In genomic region chr19:16324384-16325160, GRCh38 we compare ENCODE assay signal across 8 cellular contexts. TPM values are rescaled to one million over a fixed set of nuclear protein-coding genes. Genes with fewer than 3 reads are reported as not detected.
DNase-seq lines count a peak whose midpoint lies in the region; ATAC-seq, FAIRE-seq and TF ChIP-seq lines count a peak whose summit lies in the region.

KLF2 (plus strand) TSS chr19:16324826; CDS start chr19:16324924, 98 bp downstream.

- TF ChIP-seq POLR2A in H1 (IDR thresholded peaks at IDR 0.05; ENCODE audit: control extremely low read depth in 1 of 2, low read depth in 2 of 2, low read length in 2 of 2): 0 out of 3 replicates have a peak, but pooled peaks of 1 of the 2 experiments have one; percentile 20

- no peak for FAIRE-seq in H1 (lab: Jason Lieb, UNC)

- peaks cover 0 to 6% of the 10 kb centered on the region in 2 experiments for H4K20me1 ChIP-seq in H1 (replicated peaks in 1 of 2; ENCODE audit: control insufficient read depth in 1 of 2, insufficient read depth in 2 of 2, low read length in 2 of 2)

- TF ChIP-seq EP300 in H1 (IDR thresholded peaks at IDR 0.05; ENCODE audit: borderline replicate concordance in 1 of 2, low read depth in 2 of 2, low read length in 2 of 2): 0 out of 3 replicates have a peak, but pooled peaks of 1 of the 2 experiments have one; percentile 11

- peak within 1 kb of the TSS; percentile 85 for H4K8ac ChIP-seq in H1 (ENCODE audit: extremely low read depth, insufficient read depth, low read length)

- H3K4me3 ChIP-seq in H1 (ENCODE audit: extremely low read depth in 1 of 4, insufficient read depth in 2 of 4, low read depth in 3 of 4, low read length in 4 of 4): peak within 1 kb of the TSS; percentile 46 to 71 (median 65)
- H3K4me3 ChIP-seq in mesodermal cell (ENCODE audit: extremely low read depth, insufficient read depth, low read length, poor library complexity, severe bottlenecking): peak within 1 kb of the TSS; percentile 46

- no peak within 1 kb of the TSS for H2BK15ac ChIP-seq in H1 (ENCODE audit: low read length)

- peaks cover 32 to 71% (median 62%) of the 10 kb centered on the region in 4 experiments for H3K27me3 ChIP-seq in H1 (replicated peaks in 1 of 4; ENCODE audit: control insufficient read depth in 3 of 4, extremely low read depth in 1 of 4, insufficient read depth in 3 of 4, low read length in 3 of 4)

- H4K91ac ChIP-seq in H1 (replicated peaks; ENCODE audit: insufficient read length, low read length): no peak within 1 kb of the TSS

- no peak for TF ChIP-seq CTCF in H1 (IDR thresholded peaks at IDR 0.05; ENCODE audit: control extremely low read depth in 1 of 3, insufficient read depth in 1 of 3, low read depth in 1 of 3, low read length in 3 of 3)

- no peak within 1 kb of the TSS for H3K27ac ChIP-seq in H1 (ENCODE audit: low read depth, low read length)
- peak within 1 kb of the TSS; percentile 72 for H3K27ac ChIP-seq in mesodermal cell (ENCODE audit: low read depth, low read length, severe bottlenecking)

- H3K4me1 ChIP-seq in H1 (replicated peaks in 1 of 4; ENCODE audit: control insufficient read depth in 3 of 4, insufficient read depth in 4 of 4, low read length in 3 of 4): peaks cover 0 to 6% (median 0%) of the 10 kb centered on the region in 4 experiments; a peak in 3 of 7 replicates
- H3K4me1 ChIP-seq in mesodermal cell (ENCODE audit: control insufficient read depth, insufficient read depth, low read length, poor library complexity, severe bottlenecking): no peaks in the 10 kb centered on the region

- H2BK120ac ChIP-seq in H1 (replicated peaks; ENCODE audit: low read depth, low read length): no peak within 1 kb of the TSS

- H3K23me2 ChIP-seq in H1 (ENCODE audit: low read depth, low read length): peaks cover 19% of the 10 kb centered on the region; the same call in 1 of the 2 replicates

- no peak within 1 kb of the TSS for H4K5ac ChIP-seq in H1 (ENCODE audit: insufficient read length, low read depth, low read length)

- peak within 1 kb of the TSS; percentile 84 to 99 for H3K4me2 ChIP-seq in H1 (ENCODE audit: insufficient read depth in 1 of 2, low read depth in 2 of 2, low read length in 2 of 2)

- no peak within 1 kb of the TSS for H2BK12ac ChIP-seq in H1 (ENCODE audit: low read depth, low read length)

- peak; percentile 58 for ATAC-seq in GM18517 (IDR thresholded peaks at IDR 0.05; ENCODE audit: unreplicated experiment)
- peak; percentile 71 for ATAC-seq in HG03064 (IDR thresholded peaks at IDR 0.05; ENCODE audit: low read depth, unreplicated experiment)

- POLR2A ChIA-PET in H1 (lab: Charles Lee; ENCODE audit: partially characterized antibody): no interaction called here

- no peak within 1 kb of the TSS for H2BK5ac ChIP-seq in H1 (ENCODE audit: low read depth, low read length)

- H3K36me3 ChIP-seq in H1 (ENCODE audit: control insufficient read depth in 2 of 4, insufficient read depth in 4 of 4, low read length in 3 of 4): peaks cover 0 to 4% (median 0%) of the 10 kb centered on the region in 4 experiments; a peak in 1 of 8 replicates
- no peaks in the 10 kb centered on the region for H3K36me3 ChIP-seq in mesodermal cell (ENCODE audit: control insufficient read depth, insufficient read depth, low read length)

- no peak within 1 kb of the TSS for H2AFZ ChIP-seq in H1 (ENCODE audit: low read length)

- CTCF ChIA-PET in H1 (lab: Charles Lee; ENCODE audit: partially characterized antibody): no interaction called here

- no peak within 1 kb of the TSS for H3K4ac ChIP-seq in H1 (replicated peaks; ENCODE audit: insufficient read length, low read depth, low read length)

- no peak within 1 kb of the TSS for H3K56ac ChIP-seq in H1 (replicated peaks; ENCODE audit: insufficient read length, low read depth, low read length)

- H3K79me2 ChIP-seq in H1 (ENCODE audit: control insufficient read depth in 1 of 2, insufficient read depth in 2 of 2, low read length in 2 of 2): no peaks in the 10 kb centered on the region

- H3K79me1 ChIP-seq in H1 (ENCODE audit: low read depth, low read length): no peaks in the 10 kb centered on the region

- no peak within 1 kb of the TSS for H2AK5ac ChIP-seq in H1 (ENCODE audit: low read depth, low read length)

- H3K9me3 ChIP-seq in H1 (ENCODE audit: insufficient read depth in 2 of 2, low read depth in 1 of 2, low read length in 1 of 2): no peaks in the 10 kb centered on the region
- no peaks in the 10 kb centered on the region for H3K9me3 ChIP-seq in mesodermal cell (ENCODE audit: control insufficient read depth, low read length)

- 1% methylated on average over 20 of the region's 105 CpGs; no CpG with 5 or more reads in 1 of the 2 experiments for WGBS in H1 (ENCODE audit: extremely low coverage in 1 of 2, insufficient coverage in 1 of 2, insufficient read length in 1 of 2, insufficient replicate concordance in 2 of 2, low coverage in 1 of 2, low lambda C conversion rate in 2 of 2, missing lambda C conversion rate in 1 of 2), 2 experiments
- 1% methylated on average over 54 to 71 of the region's 105 CpGs for WGBS in mesodermal cell (ENCODE audit: insufficient coverage in 2 of 2), 2 experiments

- H3K14ac ChIP-seq in H1 (ENCODE audit: insufficient read length): no peak within 1 kb of the TSS

- peak within 1 kb of the TSS in 1 of 4 experiments; percentile 50; a peak in 1 of 7 replicates for H3K9ac ChIP-seq in H1 (replicated peaks in 1 of 4; ENCODE audit: extremely low read depth in 1 of 4, low read depth in 3 of 4, low read length in 3 of 4)

- no peak for TF ChIP-seq RAD21 in H1 (IDR thresholded peaks at IDR 0.05 in 1 of 2, conservative IDR thresholded peaks at IDR 0.05 in 1 of 2; ENCODE audit: low read depth in 2 of 2, low read length in 2 of 2)

- no peak within 1 kb of the TSS for H2BK20ac ChIP-seq in H1 (ENCODE audit: low read length)

- H3K23ac ChIP-seq in H1 (ENCODE audit: insufficient read length): no peak within 1 kb of the TSS

- 0 out of 2 replicates have a peak within 1 kb of the TSS, but pooled peaks have one; percentile 83 for H3K18ac ChIP-seq in H1 (ENCODE audit: extremely low read depth, low read length)

- peak; percentile 86 for DNase-seq in A172 (ENCODE audit: low spot score)
- peak; percentile 80 for DNase-seq in NCI-H69 (lab: John Stamatoyannopoulos, UW)
- peak; percentile 80 to 85 for DNase-seq in activated CD8-positive, alpha-beta memory T cell treated with anti-CD3 and anti-CD28 coated beads for 4 hours (ENCODE audit: low read depth in 2 of 2)
- DNase-seq in H1 (ENCODE audit: low read depth in 1 of 2, low spot score in 2 of 2): peak in 1 of 2 experiments; percentile 75
- peak; percentile 89 for DNase-seq in stimulated activated CD8-positive, alpha-beta memory T cell treated with anti-CD3 and anti-CD28 coated beads, Interleukin-15, amount 100 ng/mL, for 1 hour (ENCODE audit: low read depth)

TF ChIP-seq in H1, 55 proteins besides CTCF, POLR2A, EP300 and RAD21:
- TF ChIP-seq EZH2 (IDR thresholded peaks at IDR 0.05; ENCODE audit: low read depth, low read length, severe bottlenecking) (peak; percentile 55), TAF1 (IDR thresholded peaks at IDR 0.05; ENCODE audit: low read depth, low read length) (0 out of 2 replicates have a peak, but pooled peaks have one; percentile 43), BRCA1 (IDR thresholded peaks at IDR 0.05; ENCODE audit: low read depth, low read length) (no peak), EGR1 (IDR thresholded peaks at IDR 0.05; ENCODE audit: borderline replicate concordance, low read depth, low read length) (peak; percentile 58), CREB1 (IDR thresholded peaks at IDR 0.05) (peak; percentile 46; the same call in 1 of the 2 replicates)

RNA-seq across cellular contexts. Expression of gene KLF2, which starts in this region (rescaled TPM):
- 3.4 and 10.2 TPM in 2 replicates for total RNA-seq in A172 (2014; rRNA removed; shearing (Covaris generic))
- total RNA-seq in H1 (2021; fragmentation: NEBNext Ultra II Directional; extraction: Animal tissue kit (Norgen Biotek cat#: 25700)): 0.19 and 0.52 TPM in 2 replicates
- 0.11 and 0.33 TPM in 2 replicates for polyA plus RNA-seq in H1 (2011; rRNA removed)
- not detected for polyA plus RNA-seq in H1 (2011; cell fraction: cytosol; rRNA removed)
- polyA plus RNA-seq in H1 (2011; cell fraction: nucleus; rRNA removed): 0.27 TPM
- 0.17 to 0.43 TPM (median 0.22 TPM) in 3 of 4 replicates, not detected in the other for polyA plus RNA-seq in H1 (2012, experiment 1 of 2)
- 0.35 TPM for polyA plus RNA-seq in H1 (2012, experiment 2 of 2)
- polyA plus RNA-seq in H1 (2013, experiment 1 of 2): 0.32 TPM
- 0.31 TPM for polyA plus RNA-seq in H1 (2013, experiment 2 of 2)
- not detected in 2 replicates for polyA minus RNA-seq in H1 (2011; rRNA and poly(A)+ RNA removed)
- polyA minus RNA-seq in H1 (2011; cell fraction: cytosol; rRNA and poly(A)+ RNA removed): not detected
- polyA minus RNA-seq in H1 (2011; cell fraction: nucleus; rRNA and poly(A)+ RNA removed): 0.50 TPM
- polyA plus RNA-seq in mesodermal cell (2013, experiment 1 of 2): 6.2 TPM
- polyA plus RNA-seq in mesodermal cell (2013, experiment 2 of 2): 3.1 TPM
